ENCODE assay signal across 1 cellular context in genomic region chr3:170180952-170181876, GRCh38.
TF ChIP-seq lines count a peak whose summit lies in the region.

PHC3 (minus strand) TSS chr3:170181733; CDS start chr3:170181715, 18 bp downstream.

TF ChIP-seq in K562, 482 proteins besides CTCF, POLR2A, EP300 and RAD21 (continued from another document and continues in another):
- TF ChIP-seq HLTF (IDR thresholded peaks at IDR 0.05) (peak; percentile 40; the same call in 1 of the 2 replicates), POLR2G (IDR thresholded peaks at IDR 0.05; ENCODE audit: low read depth, low read length) (peak; percentile 78), ELK3 (CRISPR knock-in tag; IDR thresholded peaks at IDR 0.05) (no peak), ZC3H11A (IDR thresholded peaks at IDR 0.05; ENCODE audit: low read depth, low read length) (0 out of 2 replicates have a peak, but pooled peaks have one; percentile 32), TAF15 (IDR thresholded peaks at IDR 0.05; ENCODE audit: low read depth, low read length) (no peak), HMBOX1 (IDR thresholded peaks at IDR 0.05) (peak; percentile 22; the same call in 1 of the 2 replicates), ZNF165 (CRISPR knock-in tag; IDR thresholded peaks at IDR 0.05; ENCODE audit: borderline replicate concordance) (no peak), ZNF347 (CRISPR knock-in tag; IDR thresholded peaks at IDR 0.05; ENCODE audit: low read depth) (no peak), CREB1 (IDR thresholded peaks at IDR 0.05) (peak; percentile 13; the same call in 1 of the 2 replicates), CREB1 (CRISPR knock-in tag; IDR thresholded peaks at IDR 0.05) (peak; percentile 36), HDAC1 (IDR thresholded peaks at IDR 0.05) (peak in 1 of 2 experiments; percentile 72; a peak in 1 of 4 replicates), ZNF449 (CRISPR knock-in tag; IDR thresholded peaks at IDR 0.05) (no peak), ZNF780A (CRISPR knock-in tag; IDR thresholded peaks at IDR 0.05) (no peak), MAFK (IDR thresholded peaks at IDR 0.05; ENCODE audit: low read length) (peak; percentile 3; the same call in 1 of the 2 replicates), USF2 (CRISPR knock-in tag; IDR thresholded peaks at IDR 0.05) (peak; percentile 97), HMGXB4 (CRISPR knock-in tag; IDR thresholded peaks at IDR 0.05) (peak; percentile 72; the same call in 1 of the 2 replicates), UBTF (IDR thresholded peaks at IDR 0.05; ENCODE audit: borderline replicate concordance in 1 of 2, low read depth in 2 of 2, low read length in 2 of 2) (0 out of 4 replicates have a peak, but pooled peaks of 1 of the 2 experiments have one; percentile 3), RAD51 (IDR thresholded peaks at IDR 0.05; ENCODE audit: borderline replicate concordance, low read depth) (peak; percentile 96), JUN (IDR thresholded peaks at IDR 0.05; ENCODE audit: borderline replicate concordance, low read depth, low read length) (peak; percentile 44; the same call in 1 of the 2 replicates), JUN (CRISPR knock-in tag; IDR thresholded peaks at IDR 0.05; ENCODE audit: borderline replicate concordance) (no peak), MBD2 (IDR thresholded peaks at IDR 0.05; ENCODE audit: borderline replicate concordance, low read depth) (peak; percentile 41; the same call in 1 of the 2 replicates), GABPB1 (CRISPR knock-in tag; IDR thresholded peaks at IDR 0.05) (peak; percentile 51), TFE3 (CRISPR knock-in tag; IDR thresholded peaks at IDR 0.05) (peak; percentile 95), ZKSCAN8 (CRISPR knock-in tag; IDR thresholded peaks at IDR 0.05) (no peak), CEBPB (tag; IDR thresholded peaks at IDR 0.05) (peak; percentile 93), BRCA1 (IDR thresholded peaks at IDR 0.05) (no peak), BRCA1 (CRISPR knock-in tag; IDR thresholded peaks at IDR 0.05) (no peak), MEIS2 (IDR thresholded peaks at IDR 0.05; ENCODE audit: partially characterized antibody) (peak; percentile 87), JUND (IDR thresholded peaks at IDR 0.05; ENCODE audit: borderline replicate concordance, low read depth, low read length) (0 out of 2 replicates have a peak, but pooled peaks have one; percentile 25), JUND (tag; IDR thresholded peaks at IDR 0.05; ENCODE audit: borderline replicate concordance, low read depth, low read length) (peak; percentile 19; the same call in 1 of the 3 replicates), NFRKB (IDR thresholded peaks at IDR 0.05; ENCODE audit: low read depth) (peak; percentile 96), EP400 (IDR thresholded peaks at IDR 0.05) (peak; percentile 76), NR1H2 (CRISPR knock-in tag; IDR thresholded peaks at IDR 0.05) (no peak), CCNT2 (IDR thresholded peaks at IDR 0.05; ENCODE audit: borderline replicate concordance, extremely low read depth, insufficient read length, low read depth, low read length) (peak; percentile 26), MNT (conservative IDR thresholded peaks at IDR 0.05) (peak; percentile 54 to 70), CREM (IDR thresholded peaks at IDR 0.05; ENCODE audit: low read depth) (peak; percentile 65), NCOR1 (IDR thresholded peaks at IDR 0.05) (no peak), GABPA (tag; conservative IDR thresholded peaks at IDR 0.05; ENCODE audit: low read depth) (peak; percentile 33; the same call in 1 of the 2 replicates), ZBTB9 (CRISPR knock-in tag; IDR thresholded peaks at IDR 0.05) (0 out of 2 replicates have a peak, but pooled peaks have one; percentile 53), KLF6 (CRISPR knock-in tag; IDR thresholded peaks at IDR 0.05; ENCODE audit: borderline replicate concordance) (no peak), E2F6 (IDR thresholded peaks at IDR 0.05; ENCODE audit: borderline replicate concordance in 1 of 2, extremely low read depth in 1 of 2, insufficient read depth in 1 of 2, insufficient read length in 1 of 2, low read depth in 1 of 2, low read length in 1 of 2, poor library complexity in 1 of 2, severe bottlenecking in 1 of 2) (peak; percentile 48 to 83), TOE1 (IDR thresholded peaks at IDR 0.05; ENCODE audit: borderline replicate concordance) (peak; percentile 94), TOE1 (CRISPR knock-in tag; IDR thresholded peaks at IDR 0.05; ENCODE audit: borderline replicate concordance, low read depth) (no peak), L3MBTL2 (IDR thresholded peaks at IDR 0.05) (peak; percentile 67), CBX1 (IDR thresholded peaks at IDR 0.05; ENCODE audit: low read depth) (no peak), SUPT5H (IDR thresholded peaks at IDR 0.05) (peak; percentile 91), MITF (IDR thresholded peaks at IDR 0.05) (0 out of 2 replicates have a peak, but pooled peaks have one; percentile 46), TAF7 (tag; IDR thresholded peaks at IDR 0.05) (peak; percentile 84), ZNF431 (CRISPR knock-in tag; IDR thresholded peaks at IDR 0.05) (0 out of 2 replicates have a peak, but pooled peaks have one; percentile 39), SRSF7 (optimal IDR thresholded peaks at IDR 0.05; ENCODE audit: low read depth, low read length) (no peak), USF1 (CRISPR knock-in tag; IDR thresholded peaks at IDR 0.05) (peak; percentile 97)
